In the genomic region with DNA sequence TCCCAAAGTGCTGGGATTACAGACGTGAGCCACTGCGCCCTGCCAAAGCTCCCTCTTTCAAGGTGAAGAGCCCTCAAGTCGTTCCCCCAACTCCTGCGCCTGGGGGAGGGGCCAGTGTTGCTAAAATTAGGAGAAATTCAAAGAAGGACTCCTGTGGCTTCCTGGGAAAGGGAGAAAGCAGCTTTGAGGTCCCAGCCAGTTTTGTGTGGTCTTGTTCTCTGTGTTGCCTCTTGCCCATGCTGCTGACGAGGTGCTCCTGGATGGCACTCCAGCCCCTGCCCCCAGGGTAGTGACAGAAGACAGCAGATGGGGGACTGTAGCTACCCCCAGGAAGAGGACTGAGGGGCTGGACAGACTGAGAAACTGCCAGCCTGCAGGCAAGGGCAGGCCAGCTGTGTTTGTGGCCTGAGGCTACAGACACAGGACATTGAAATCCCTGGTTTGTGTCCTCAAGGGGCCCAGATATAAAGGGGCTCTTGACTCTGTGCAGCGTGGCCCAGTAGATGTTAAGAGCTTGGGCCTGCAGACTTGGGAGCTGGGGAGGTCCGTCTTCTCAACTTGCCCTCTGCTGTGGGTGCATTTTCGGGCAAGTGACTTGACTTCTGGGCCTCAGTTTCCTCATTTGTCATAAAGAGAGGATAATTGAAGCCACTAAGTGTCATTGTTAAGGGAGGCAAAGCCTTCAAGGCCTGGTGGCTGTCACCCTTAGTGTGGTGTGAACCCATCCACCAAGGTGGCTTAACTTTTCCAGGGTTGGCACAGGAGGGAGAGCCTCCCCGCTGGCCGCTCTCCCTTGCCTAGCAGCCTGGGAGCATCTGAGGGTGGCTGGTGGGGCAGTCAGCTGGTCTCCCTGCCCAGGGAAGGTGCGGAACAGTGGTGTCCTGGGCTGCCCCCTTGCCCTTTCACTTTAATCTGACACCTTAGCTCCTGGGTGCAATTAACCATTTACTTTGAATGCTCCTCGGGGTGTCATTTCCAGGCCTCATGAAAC, we compare ENCODE assay signal across 9 cellular contexts. TPM values are rescaled to one million over a fixed set of nuclear protein-coding genes. Genes with fewer than 3 reads are reported as not detected.
DNase-seq lines count a peak whose midpoint lies in the region; ATAC-seq and TF ChIP-seq lines count a peak whose summit lies in the region.
"Had no signal": no experiment of that assay in that cellular context is flagged by ENCODE, and none has a peak within 500 bp of the region (broad histone marks: within the 10 kb centered on the region; RNA-seq: fewer than 3 reads in every experiment).

No MANE protein-coding gene starts in this region.

- H3K36me3 ChIP-seq in endodermal cell (ENCODE audit: control insufficient read depth, insufficient read depth, low read length) (peaks cover 18% of the 10 kb centered on the region), skeletal muscle satellite cell (ENCODE audit: insufficient read depth, low read length) (peaks cover 11% of the 10 kb centered on the region)

- H3K27ac Mint-ChIP-seq in endodermal cell = peak overlapping the region; percentile 72

- ATAC-seq in GM18511 (IDR thresholded peaks at IDR 0.05; ENCODE audit: unreplicated experiment) = no peak

- H3K27me3 ChIP-seq in endodermal cell (ENCODE audit: control insufficient read depth, insufficient read depth, low read length, poor library complexity, severe bottlenecking) (no peaks in the 10 kb centered on the region), skeletal muscle satellite cell (ENCODE audit: control insufficient read depth, insufficient read depth, low read length) (no peaks in the 10 kb centered on the region)

- no peak for DNase-seq in endodermal cell
- no peak for DNase-seq in stimulated activated CD4-positive, alpha-beta T cell treated with anti-CD3 and anti-CD28 coated beads, Interleukin-12 subunit alpha, Interleukin-12 subunit beta, amount 100 ng/mL, for 4 hours
- DNase-seq in germinal center (ENCODE audit: low spot score) = no peak
- no peak for DNase-seq in NCI-H226
- DNase-seq: SHP77 had no signal

- no peak overlapping the region for H3K4me3 Mint-ChIP-seq in endodermal cell

- H3K9me3 Mint-ChIP-seq in endodermal cell = no peaks in the 10 kb centered on the region

- no peak for TF ChIP-seq CTCF in endodermal cell (conservative IDR thresholded peaks at IDR 0.05)

- H3K9me3 ChIP-seq in endodermal cell (ENCODE audit: control insufficient read depth, low read length) (no peaks in the 10 kb centered on the region), skeletal muscle satellite cell (replicated peaks; ENCODE audit: low read length) (no peaks in the 10 kb centered on the region)

- TF ChIP-seq POLR2A in GM18526 (IDR thresholded peaks at IDR 0.05; ENCODE audit: extremely low read depth, insufficient read length) = peak; percentile 39

- H3K4me1 ChIP-seq in endodermal cell (ENCODE audit: control insufficient read depth, insufficient read depth, low read length) (peaks cover 19% of the 10 kb centered on the region), skeletal muscle satellite cell (ENCODE audit: control insufficient read depth, insufficient read depth, low read length) (peaks cover 22% of the 10 kb centered on the region)

- peaks cover 18% of the 10 kb centered on the region for H3K4me1 Mint-ChIP-seq in endodermal cell

- no peaks in the 10 kb centered on the region for H3K27me3 Mint-ChIP-seq in endodermal cell (ENCODE audit: insufficient read depth)

- H3K9ac ChIP-seq in endodermal cell (ENCODE audit: extremely low read depth, low read length, poor library complexity, severe bottlenecking) (no peak overlapping the region), skeletal muscle satellite cell (ENCODE audit: low read depth, low read length) (peak overlapping the region; percentile 9)

- H3K4me2 ChIP-seq in skeletal muscle satellite cell (ENCODE audit: low read length) = no peak overlapping the region

- no peak overlapping the region for H3K27ac ChIP-seq in endodermal cell (ENCODE audit: low read depth, low read length)

- WGBS in endodermal cell (ENCODE audit: insufficient coverage in 1 of 2, insufficient read length in 1 of 2), 2 experiments = 90 to 95% methylated on average over 9 to 12 of the region's 12 CpGs

- H3K36me3 Mint-ChIP-seq in endodermal cell (ENCODE audit: low read depth) = peaks cover 14% of the 10 kb centered on the region

- no peak overlapping the region for H3K4me3 ChIP-seq in endodermal cell (ENCODE audit: low read length)
- H3K4me3 ChIP-seq in skeletal muscle satellite cell (ENCODE audit: low read length) = no peak overlapping the region

TF ChIP-seq in PFSK-1, 5 proteins besides CTCF, POLR2A, EP300 and RAD21:
- TF ChIP-seq POLR2AphosphoS5 (IDR thresholded peaks at IDR 0.05; ENCODE audit: low read depth, low read length) = peak; percentile 8; the same call in 1 of the 2 replicates
- TF ChIP-seq, protein P1, sequence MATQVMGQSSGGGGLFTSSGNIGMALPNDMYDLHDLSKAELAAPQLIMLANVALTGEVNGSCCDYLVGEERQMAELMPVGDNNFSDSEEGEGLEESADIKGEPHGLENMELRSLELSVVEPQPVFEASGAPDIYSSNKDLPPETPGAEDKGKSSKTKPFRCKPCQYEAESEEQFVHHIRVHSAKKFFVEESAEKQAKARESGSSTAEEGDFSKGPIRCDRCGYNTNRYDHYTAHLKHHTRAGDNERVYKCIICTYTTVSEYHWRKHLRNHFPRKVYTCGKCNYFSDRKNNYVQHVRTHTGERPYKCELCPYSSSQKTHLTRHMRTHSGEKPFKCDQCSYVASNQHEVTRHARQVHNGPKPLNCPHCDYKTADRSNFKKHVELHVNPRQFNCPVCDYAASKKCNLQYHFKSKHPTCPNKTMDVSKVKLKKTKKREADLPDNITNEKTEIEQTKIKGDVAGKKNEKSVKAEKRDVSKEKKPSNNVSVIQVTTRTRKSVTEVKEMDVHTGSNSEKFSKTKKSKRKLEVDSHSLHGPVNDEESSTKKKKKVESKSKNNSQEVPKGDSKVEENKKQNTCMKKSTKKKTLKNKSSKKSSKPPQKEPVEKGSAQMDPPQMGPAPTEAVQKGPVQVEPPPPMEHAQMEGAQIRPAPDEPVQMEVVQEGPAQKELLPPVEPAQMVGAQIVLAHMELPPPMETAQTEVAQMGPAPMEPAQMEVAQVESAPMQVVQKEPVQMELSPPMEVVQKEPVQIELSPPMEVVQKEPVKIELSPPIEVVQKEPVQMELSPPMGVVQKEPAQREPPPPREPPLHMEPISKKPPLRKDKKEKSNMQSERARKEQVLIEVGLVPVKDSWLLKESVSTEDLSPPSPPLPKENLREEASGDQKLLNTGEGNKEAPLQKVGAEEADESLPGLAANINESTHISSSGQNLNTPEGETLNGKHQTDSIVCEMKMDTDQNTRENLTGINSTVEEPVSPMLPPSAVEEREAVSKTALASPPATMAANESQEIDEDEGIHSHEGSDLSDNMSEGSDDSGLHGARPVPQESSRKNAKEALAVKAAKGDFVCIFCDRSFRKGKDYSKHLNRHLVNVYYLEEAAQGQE (IDR thresholded peaks at IDR 0.05; ENCODE audit: insufficient read depth in 1 of 2, low read depth in 2 of 2, low read length in 2 of 2) = no peak

RNA-seq across cellular contexts. Expression of gene UBALD2, which starts 4.1 kb away (rescaled TPM):
- 785 TPM for polyA plus RNA-seq in PFSK-1 (2012; ENCODE audit: insufficient read length, low read depth)
- 10 to 100 TPM; 36.0 to 46.0 TPM for total RNA-seq in endodermal cell
- polyA plus RNA-seq in endodermal cell (2013, experiment 1 of 2) = 66.6 TPM
- 76.0 TPM for polyA plus RNA-seq in endodermal cell (2013, experiment 2 of 2)
- 2.0 and 2.8 TPM in 2 replicates for total RNA-seq in skeletal muscle satellite cell (2012; rRNA removed)

RNA-seq across cellular contexts. Expression of gene RNF157, which starts 29.0 kb away (rescaled TPM):
- polyA plus RNA-seq in PFSK-1 (2012; ENCODE audit: insufficient read length, low read depth) = 62.7 TPM
- total RNA-seq in endodermal cell = 10 to 100 TPM in 1 of 2 donors, 1 to 10 TPM in 1; 9.6 to 11.2 TPM
- 18.5 TPM for polyA plus RNA-seq in endodermal cell (2013, experiment 1 of 2)
- polyA plus RNA-seq in endodermal cell (2013, experiment 2 of 2) = 17.5 TPM
- 0.25 and 0.44 TPM in 2 replicates for total RNA-seq in skeletal muscle satellite cell (2012; rRNA removed)

RNA-seq across cellular contexts. Expression of gene QRICH2, which starts 38.8 kb away (rescaled TPM):
- 10.6 TPM for polyA plus RNA-seq in PFSK-1 (2012; ENCODE audit: insufficient read length, low read depth)
- 1 to 10 TPM; 3.5 to 5.0 TPM for total RNA-seq in endodermal cell
- 2.2 TPM for polyA plus RNA-seq in endodermal cell (2013, experiment 1 of 2)
- 2.1 TPM for polyA plus RNA-seq in endodermal cell (2013, experiment 2 of 2)
- total RNA-seq in skeletal muscle satellite cell (2012; rRNA removed) = 1.3 and 1.5 TPM in 2 replicates
